Comparison of ENCODE assay signal across 16 cellular contexts in genomic region chr18:31672628-31673027, GRCh38.
"Had no signal": no experiment of that assay in that cellular context is flagged by ENCODE, and none has a peak within 500 bp of the region (broad histone marks: within the 10 kb centered on the region; RNA-seq: fewer than 3 reads in every experiment).

No MANE protein-coding gene starts in this region.

- H3K4me1 ChIP-seq: thyroid gland, uterus had no signal

- H3K4me3 ChIP-seq: body of pancreas, coronary artery, stomach, thyroid gland, uterus had no signal

- H3K9me3 ChIP-seq: body of pancreas, stomach, thyroid gland, uterus had no signal

- H3K9me3 Mint-ChIP-seq: activated naive CD4-positive, alpha-beta T cell treated with anti-CD3 and anti-CD28 coated beads, Interleukin-2, amount 10 ng/mL, durations not matched to agents 7 days and 5 days; activated T-helper 17 cell treated with anti-CD3 and anti-CD28 coated beads, Interleukin-2, amount 50 U/mL, for 72 hours; nephron had no signal

- H3K4me1 Mint-ChIP-seq: activated naive CD4-positive, alpha-beta T cell treated with anti-CD3 and anti-CD28 coated beads, Interleukin-2, amount 10 ng/mL, durations not matched to agents 7 days and 5 days; activated T-helper 17 cell treated with anti-CD3 and anti-CD28 coated beads, Interleukin-2, amount 50 U/mL, for 72 hours; nephron had no signal

- H3K27me3 ChIP-seq: body of pancreas, stomach, thyroid gland, uterus had no signal

- H3K36me3 Mint-ChIP-seq: activated naive CD4-positive, alpha-beta T cell treated with anti-CD3 and anti-CD28 coated beads, Interleukin-2, amount 10 ng/mL, durations not matched to agents 7 days and 5 days had no signal

- DNase-seq: activated CD4-positive, alpha-beta T cell treated with anti-CD3 and anti-CD28 coated beads for 48 hours; activated CD8-positive, alpha-beta memory T cell treated with anti-CD3 and anti-CD28 coated beads for 24 hours; activated naive CD4-positive, alpha-beta T cell treated with anti-CD3 and anti-CD28 coated beads, Interleukin-2, amount 10 ng/mL, durations not matched to agents 7 days and 5 days; amniotic stem cell; body of pancreas; central memory CD4-positive, alpha-beta T cell; effector CD4-positive, alpha-beta T cell; stimulated activated CD4-positive, alpha-beta T cell treated with anti-CD3 and anti-CD28 coated beads, Interleukin-15, amount 100 ng/mL, for 24 hours; stomach; T-helper 1 cell; thyroid gland; uterus; WERI-Rb-1 had no signal

- H3K27ac ChIP-seq: body of pancreas, coronary artery, stomach, thyroid gland, uterus, WERI-Rb-1 had no signal

- H3K27ac Mint-ChIP-seq: activated naive CD4-positive, alpha-beta T cell treated with anti-CD3 and anti-CD28 coated beads, Interleukin-2, amount 10 ng/mL, durations not matched to agents 7 days and 5 days; activated T-helper 17 cell treated with anti-CD3 and anti-CD28 coated beads, Interleukin-2, amount 50 U/mL, for 72 hours; nephron had no signal

- H3K27me3 Mint-ChIP-seq: activated T-helper 17 cell treated with anti-CD3 and anti-CD28 coated beads, Interleukin-2, amount 50 U/mL, for 72 hours had no signal

- ATAC-seq: activated T-helper 17 cell treated with anti-CD3 and anti-CD28 coated beads, Interleukin-2, amount 50 U/mL, for 72 hours; body of pancreas had no signal

- H3K36me3 ChIP-seq: stomach, thyroid gland, uterus, WERI-Rb-1 had no signal

- H3K4me3 Mint-ChIP-seq: activated naive CD4-positive, alpha-beta T cell treated with anti-CD3 and anti-CD28 coated beads, Interleukin-2, amount 10 ng/mL, durations not matched to agents 7 days and 5 days; activated T-helper 17 cell treated with anti-CD3 and anti-CD28 coated beads, Interleukin-2, amount 50 U/mL, for 72 hours; nephron had no signal
